ENCODE assay signal across 10 cellular contexts in genomic region chr4:141329174-141329569, GRCh38.
DNase-seq lines count a peak whose midpoint lies in the region; ATAC-seq and TF ChIP-seq lines count a peak whose summit lies in the region.
"Had no signal": no experiment of that assay in that cellular context is flagged by ENCODE, and none has a peak within 500 bp of the region (broad histone marks: within the 10 kb centered on the region; RNA-seq: fewer than 3 reads in every experiment).

No MANE protein-coding gene starts in this region.

- H4K20me1 ChIP-seq in smooth muscle cell (ENCODE audit: low read depth), result no peaks in the 10 kb centered on the region

- H3K4me3 ChIP-seq in Panc1 (ENCODE audit: low read depth in 2 of 2, low read length in 2 of 2) (peak overlapping the region; percentile 25 to 60; a peak in 3 of 4 replicates), smooth muscle cell (no peak overlapping the region), thyroid gland (replicated peaks in 1 of 3) (no peak overlapping the region)

- H3K27ac ChIP-seq in Panc1 (ENCODE audit: low read length), result peak overlapping the region; percentile 51; the same call in 1 of the 2 replicates
- H3K27ac ChIP-seq in smooth muscle cell (ENCODE audit: low read depth), result no peak overlapping the region
- no peak overlapping the region for H3K27ac ChIP-seq in thyroid gland

- no peak for TF ChIP-seq POLR2A in thyroid gland (IDR thresholded peaks at IDR 0.05)

- H2AFZ ChIP-seq in smooth muscle cell (ENCODE audit: low read depth), result peak overlapping the region; percentile 8

- BruUV-seq in Panc1 (replicated peaks; lab: Mats Ljungman, UMichigan), result no TSS peak

- no peak overlapping the region for H3K9ac ChIP-seq in smooth muscle cell (ENCODE audit: low read depth)

- DNase-seq in NCI-H82 (lab: John Stamatoyannopoulos, UW) (peak; percentile 45), NCI-H82 treated with DMSO at 0.1 percent for 48 hours (lab: John Stamatoyannopoulos, UW; ENCODE audit: unreplicated experiment) (no peak), Panc1 (ENCODE audit: low read depth, low spot score) (no peak), fibroblast of the conjunctiva (ENCODE audit: low read depth) (peak; percentile 72), smooth muscle cell (lab: John Stamatoyannopoulos, UW; ENCODE audit: unreplicated experiment) (no peak), thyroid gland (no peak), T-helper 9 cell (no peak)
- DNase-seq: NCI-H510A treated with DMSO at 0.1 percent for 48 hours, small intestine had no signal

- H3K9me3 ChIP-seq in Panc1 (ENCODE audit: control insufficient read depth, insufficient read depth, low read depth, low read length) (no peaks in the 10 kb centered on the region), smooth muscle cell (replicated peaks; ENCODE audit: low read depth) (no peaks in the 10 kb centered on the region), thyroid gland (no peaks in the 10 kb centered on the region)

- CTCF ChIA-PET in Panc1 (lab: Charles Lee), result no interaction called here

- H3F3A ChIP-seq in smooth muscle cell (ENCODE audit: low read depth), result no peaks in the 10 kb centered on the region

- H3K4me1 ChIP-seq in Panc1 (ENCODE audit: control insufficient read depth, insufficient read depth, low read length) (peaks cover 7% of the 10 kb centered on the region; the same call in 1 of the 2 replicates), smooth muscle cell (ENCODE audit: low read depth) (peaks cover 4% of the 10 kb centered on the region), thyroid gland (peaks cover 21 to 37% of the 10 kb centered on the region in 2 donors)

- peak overlapping the region; percentile 27 for H3K4me2 ChIP-seq in smooth muscle cell

- in situ Hi-C loops in Panc1 (cut with HindIII; ENCODE audit: low pct_unique_long_range_greater_than_20kb, low sequenced_read_pairs), result no loop called here

- H3K36me3 ChIP-seq in Panc1 (ENCODE audit: control insufficient read depth, insufficient read depth, low read length), result no peaks in the 10 kb centered on the region
- no peaks in the 10 kb centered on the region for H3K36me3 ChIP-seq in smooth muscle cell (ENCODE audit: low read depth)
- H3K36me3 ChIP-seq in thyroid gland, result no peaks in the 10 kb centered on the region

- POLR2A ChIA-PET in Panc1 (lab: Charles Lee), result interaction anchor here (0.6 kb wide), 1 partner anchor 171 kb away, joined by 6 read pairs; no protein-coding TSS in a partner anchor

- H3K27me3 ChIP-seq in Panc1 (ENCODE audit: control insufficient read depth, insufficient read depth, low read length) (no peaks in the 10 kb centered on the region), smooth muscle cell (ENCODE audit: low read depth) (no peaks in the 10 kb centered on the region), thyroid gland (no peaks in the 10 kb centered on the region)

- no peaks in the 10 kb centered on the region for H3K79me2 ChIP-seq in smooth muscle cell (ENCODE audit: low read depth)

- ATAC-seq in Panc1, result no peak
- ATAC-seq in HG02798 (IDR thresholded peaks at IDR 0.05; ENCODE audit: poor library complexity, unreplicated experiment), result no peak

- WGBS in smooth muscle cell (ENCODE audit: low lambda C conversion rate), result 26% methylated on average over 3 of the region's 3 CpGs
- 78 to 86% methylated on average over 3 of the region's 3 CpGs for WGBS in thyroid gland, 2 donors

- TF ChIP-seq CTCF in Panc1 (IDR thresholded peaks at IDR 0.05) (no peak), smooth muscle cell (IDR thresholded peaks at IDR 0.05; ENCODE audit: borderline replicate concordance, insufficient read depth, poor library complexity, severe bottlenecking) (no peak), thyroid gland (IDR thresholded peaks at IDR 0.05) (no peak)

- intact Hi-C loops in Panc1 (cut with micrococcal nuclease; ENCODE audit: unreplicated experiment), result no loop called here
- intact Hi-C loops in thyroid gland (cut with DNase I), result no loop called here

Comparison
In these comparisons a context has a peak if more than half of its experiments do, and no peak if none do; other contexts are left out.
1. DNase-seq: peak in NCI-H82 (single experiment) and fibroblast of the conjunctiva (single experiment); none in NCI-H82 treated with DMSO at 0.1 percent for 48 hours (single experiment), Panc1 (single experiment), smooth muscle cell (single experiment), thyroid gland (0 of 2) and T-helper 9 cell (single experiment).
2. H3K4me3 ChIP-seq: peak in Panc1 (2 of 2); none in smooth muscle cell (single experiment) and thyroid gland (0 of 3).